ENCODE assay signal across 8 cellular contexts in genomic region chr7:30164567-30164966, GRCh38. TPM values are rescaled to one million over a fixed set of nuclear protein-coding genes. Genes with fewer than 3 reads are reported as not detected.
A peak's percentile ranks its signal among the peaks of the same experiment; 100 is the strongest.
DNase-seq lines count a peak whose midpoint lies in the region; ATAC-seq and TF ChIP-seq lines count a peak whose summit lies in the region.

No MANE protein-coding gene starts in this region.

- intact Hi-C loops in left ventricle myocardium inferior (cut with micrococcal nuclease): loop anchor here (10.0 kb wide), 1 partner anchor 110 kb away; no protein-coding TSS in a partner anchor
- intact Hi-C loops in spleen (cut with DNase I; ENCODE audit: low total_unique reads): loop anchor here (10.0 kb wide), 4 partner anchors 110 to 570 kb away; no protein-coding TSS in a partner anchor

- no peaks in the 10 kb centered on the region for H4K20me1 ChIP-seq in H9 (ENCODE audit: control insufficient read depth, insufficient read depth, insufficient read length)

- TF ChIP-seq POLR2A in spleen (IDR thresholded peaks at IDR 0.05): no peak

- H2BK20ac ChIP-seq in H9 (ENCODE audit: low read depth, low read length, poor library complexity, severe bottlenecking): no peak overlapping the region

- POLR2A ChIA-PET in activated naive CD8-positive, alpha-beta T cell treated with anti-CD3 and anti-CD28 coated beads, Interleukin-2, amount 10 ng/mL, durations not matched to agents 7 days and 5 days (lab: Charles Lee): no interaction called here

- H2BK5ac ChIP-seq in H9 (ENCODE audit: insufficient read length, low read length): no peak overlapping the region

- TF ChIP-seq CTCF in H9 (conservative IDR thresholded peaks at IDR 0.05) (peak; percentile 78), left ventricle myocardium inferior (IDR thresholded peaks at IDR 0.05; ENCODE audit: borderline replicate concordance) (peak; percentile 73), spleen (IDR thresholded peaks at IDR 0.05 in 8 of 11, conservative IDR thresholded peaks at IDR 0.05 in 3 of 11) (peak; percentile 14 to 65 (median 55))

- no peak overlapping the region for H3K4ac ChIP-seq in H9 (ENCODE audit: low read depth, low read length)

- ATAC-seq in activated naive CD8-positive, alpha-beta T cell treated with anti-CD3 and anti-CD28 coated beads, Interleukin-2, amount 10 ng/mL, durations not matched to agents 7 days and 5 days (ENCODE audit: low read depth): no peak
- no peak for ATAC-seq in HG02938 (IDR thresholded peaks at IDR 0.05; ENCODE audit: unreplicated experiment)

- H3K27me3 ChIP-seq in H9 (ENCODE audit: insufficient read depth, low read length) (no peaks in the 10 kb centered on the region; the same call in 1 of the 2 replicates), left ventricle myocardium inferior (ENCODE audit: low read depth) (no peaks in the 10 kb centered on the region), spleen (replicated peaks in 1 of 7) (no peaks in the 10 kb centered on the region)

- DNase-seq in COLO668 (lab: John Stamatoyannopoulos, UW; ENCODE audit: unreplicated experiment): peak; percentile 36
- no peak for DNase-seq in H9
- DNase-seq in NCI-H226: peak; percentile 63
- DNase-seq in activated naive CD8-positive, alpha-beta T cell treated with anti-CD3 and anti-CD28 coated beads, Interleukin-2, amount 10 ng/mL, durations not matched to agents 7 days and 5 days: no peak
- no peak for DNase-seq in left ventricle myocardium inferior
- DNase-seq in spleen: no peak
- DNase-seq in effector CD8-positive, alpha-beta T cell (lab: John Stamatoyannopoulos, UW): no peak

- no peak overlapping the region for H3T11ph ChIP-seq in H9 (ENCODE audit: low read length)

- H3K4me1 Mint-ChIP-seq in H9: peaks cover 72 to 74% of the 10 kb centered on the region in 2 experiments
- peaks cover 40% of the 10 kb centered on the region for H3K4me1 Mint-ChIP-seq in activated naive CD8-positive, alpha-beta T cell treated with anti-CD3 and anti-CD28 coated beads, Interleukin-2, amount 10 ng/mL, durations not matched to agents 7 days and 5 days

- H3K79me1 ChIP-seq in H9 (ENCODE audit: insufficient read depth, low read depth, low read length, poor library complexity, severe bottlenecking): no peaks in the 10 kb centered on the region

- no peak overlapping the region for H3K23ac ChIP-seq in H9 (ENCODE audit: insufficient read length, low read depth, low read length)

- H3K27ac Mint-ChIP-seq in H9: no peak overlapping the region; a peak in 1 of 7 replicates
- H3K27ac Mint-ChIP-seq in activated naive CD8-positive, alpha-beta T cell treated with anti-CD3 and anti-CD28 coated beads, Interleukin-2, amount 10 ng/mL, durations not matched to agents 7 days and 5 days: peak overlapping the region; percentile 11

- no peak overlapping the region for H2AK5ac ChIP-seq in H9 (ENCODE audit: insufficient read length, low read length)

- no peak overlapping the region for H2BK120ac ChIP-seq in H9 (ENCODE audit: low read depth, low read length, poor library complexity, severe bottlenecking)

- H3K56ac ChIP-seq in H9 (ENCODE audit: insufficient read length, low read depth, low read length): no peak overlapping the region

- H3K4me2 ChIP-seq in H9 (ENCODE audit: insufficient read depth, insufficient read length, low read length): no peak overlapping the region

- H4K5ac ChIP-seq in H9 (ENCODE audit: insufficient read length, low read depth, low read length): no peak overlapping the region

- H3K9me3 ChIP-seq in H9 (ENCODE audit: control insufficient read depth, low read depth, low read length): no peaks in the 10 kb centered on the region
- no peaks in the 10 kb centered on the region for H3K9me3 ChIP-seq in left ventricle myocardium inferior (replicated peaks)
- H3K9me3 ChIP-seq in spleen: no peaks in the 10 kb centered on the region

- no peak overlapping the region for H3K9ac ChIP-seq in H9 (ENCODE audit: extremely low read depth, insufficient read length, low read length)

- H3K36me3 Mint-ChIP-seq in H9 (ENCODE audit: insufficient read depth in 1 of 3, low read depth in 3 of 3): no peaks in the 10 kb centered on the region; a peak in 1 of 7 replicates
- H3K36me3 Mint-ChIP-seq in activated naive CD8-positive, alpha-beta T cell treated with anti-CD3 and anti-CD28 coated beads, Interleukin-2, amount 10 ng/mL, durations not matched to agents 7 days and 5 days: no peaks in the 10 kb centered on the region

- peaks cover 13% of the 10 kb centered on the region for H3K4me1 ChIP-seq in H9 (ENCODE audit: insufficient read depth, low read length)
- H3K4me1 ChIP-seq in left ventricle myocardium inferior: peaks cover 39% of the 10 kb centered on the region
- H3K4me1 ChIP-seq in spleen: peaks cover 16 to 64% (median 47%) of the 10 kb centered on the region in 6 donors

- H3K27me3 Mint-ChIP-seq in H9 (ENCODE audit: low read depth): peaks cover 28% of the 10 kb centered on the region
- H3K27me3 Mint-ChIP-seq in activated naive CD8-positive, alpha-beta T cell treated with anti-CD3 and anti-CD28 coated beads, Interleukin-2, amount 10 ng/mL, durations not matched to agents 7 days and 5 days: peaks cover 2% of the 10 kb centered on the region

- H3K9me3 Mint-ChIP-seq in H9: no peaks in the 10 kb centered on the region
- H3K9me3 Mint-ChIP-seq in activated naive CD8-positive, alpha-beta T cell treated with anti-CD3 and anti-CD28 coated beads, Interleukin-2, amount 10 ng/mL, durations not matched to agents 7 days and 5 days: no peaks in the 10 kb centered on the region

- WGBS in H9 (ENCODE audit: extremely low coverage, insufficient read length, low lambda C conversion rate): no CpG with 5 or more reads among the region's 6 CpGs
- WGBS in spleen, 5 donors: 70 to 79% (median 72%) methylated on average over 6 of the region's 6 CpGs

- H3K4me3 ChIP-seq in left ventricle myocardium inferior: no peak overlapping the region
- H3K4me3 ChIP-seq in spleen: no peak overlapping the region

- H2AFZ ChIP-seq in H9 (ENCODE audit: low read length): no peak overlapping the region

- no peak overlapping the region for H2BK12ac ChIP-seq in H9 (ENCODE audit: insufficient read length, low read depth, low read length)

- H3K36me3 ChIP-seq in left ventricle myocardium inferior: no peaks in the 10 kb centered on the region
- H3K36me3 ChIP-seq in spleen: no peaks in the 10 kb centered on the region

- H4K91ac ChIP-seq in H9 (ENCODE audit: insufficient read length, low read depth, low read length): no peak overlapping the region

- no peak overlapping the region for H3K27ac ChIP-seq in H9 (ENCODE audit: insufficient read length, low read depth, low read length)
- H3K27ac ChIP-seq in left ventricle myocardium inferior (replicated peaks): no peak overlapping the region
- H3K27ac ChIP-seq in spleen: peak overlapping the region in 4 of 8 donors; percentile 14 to 72 (median 42)

- H3K79me2 ChIP-seq in H9 (ENCODE audit: insufficient read depth, low read length): no peaks in the 10 kb centered on the region

- H3K4me3 Mint-ChIP-seq in H9: no peak overlapping the region
- no peak overlapping the region for H3K4me3 Mint-ChIP-seq in activated naive CD8-positive, alpha-beta T cell treated with anti-CD3 and anti-CD28 coated beads, Interleukin-2, amount 10 ng/mL, durations not matched to agents 7 days and 5 days

- no peak overlapping the region for H2BK15ac ChIP-seq in H9 (ENCODE audit: low read depth, low read length)

- H3K23me2 ChIP-seq in H9 (ENCODE audit: insufficient read length, low read depth, low read length, poor library complexity, severe bottlenecking): no peaks in the 10 kb centered on the region

- no peak overlapping the region for H3K18ac ChIP-seq in H9 (ENCODE audit: insufficient read length, low read depth, low read length)

- no peak overlapping the region for H3K14ac ChIP-seq in H9 (ENCODE audit: insufficient read depth, low read length)

- H4K8ac ChIP-seq in H9 (replicated peaks; ENCODE audit: insufficient read length, low read depth, low read length): no peak overlapping the region

RNA-seq across cellular contexts. Expression of gene MTURN, which starts 29.8 kb away (rescaled TPM):
- total RNA-seq in H9 (2021) (3.4 and 5.5 TPM in 2 replicates), left ventricle myocardium inferior (21.3 TPM), spleen (10 to 100 TPM; 11.8 to 36.6 (median 17.0) TPM)
- total RNA-seq in activated naive CD8-positive, alpha-beta T cell treated with anti-CD3 and anti-CD28 coated beads, Interleukin-2, amount 10 ng/mL, durations not matched to agents 7 days and 5 days: 1 to 10 TPM; 6.1 to 9.7 TPM
- polyA plus RNA-seq in spleen: 1 to 10 TPM; 6.3 to 7.4 (median 6.5) TPM

Comparison
In these comparisons a context has a peak if more than half of its experiments do, and no peak if none do; other contexts are left out.
1. DNase-seq: peak in COLO668 (single experiment) and NCI-H226 (single experiment); none in H9 (single experiment), activated naive CD8-positive, alpha-beta T cell treated with anti-CD3 and anti-CD28 coated beads, Interleukin-2, amount 10 ng/mL, durations not matched to agents 7 days and 5 days (single experiment), left ventricle myocardium inferior (single experiment), spleen (single experiment) and effector CD8-positive, alpha-beta T cell (single experiment).
2. Peak in every context shown above with its lines, with median percentiles within 50 percentile points of each other: CTCF ChIP-seq.